Comparison of ENCODE assay signal across 21 cellular contexts in the genomic region with DNA sequence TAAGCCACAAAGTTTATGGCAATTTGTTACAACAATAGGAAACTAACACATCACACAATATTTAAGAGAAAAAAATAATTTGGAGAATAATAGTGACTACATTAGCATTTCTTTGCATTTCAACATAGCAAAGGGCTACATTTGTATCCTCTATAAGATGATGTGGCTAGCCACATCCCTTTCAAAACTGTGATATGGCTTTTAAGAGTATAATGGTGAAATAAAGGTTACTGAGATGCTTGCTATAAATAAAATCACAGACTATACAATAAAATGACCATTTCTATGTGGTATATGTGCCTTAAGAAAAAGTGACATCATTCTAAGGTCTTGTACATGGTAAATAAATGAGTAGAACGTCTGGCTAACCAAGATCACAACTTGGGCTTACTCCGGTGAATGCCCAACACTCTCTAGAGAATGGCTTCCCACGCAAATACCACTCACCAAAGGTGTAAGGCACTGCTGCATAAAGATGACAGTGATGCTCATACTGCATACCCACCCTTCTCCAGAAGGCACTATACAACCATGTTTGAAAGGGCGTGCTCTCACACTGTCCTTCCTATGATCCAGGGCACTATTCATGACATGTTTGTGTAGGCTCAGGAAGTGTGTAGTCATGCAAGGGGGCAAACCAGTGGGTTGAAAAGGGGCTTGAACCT.
DNase-seq lines count a peak whose midpoint lies in the region; ATAC-seq and TF ChIP-seq lines count a peak whose summit lies in the region.
"Had no signal": no experiment of that assay in that cellular context is flagged by ENCODE, and none has a peak within 500 bp of the region (broad histone marks: within the 10 kb centered on the region; RNA-seq: fewer than 3 reads in every experiment).

No MANE protein-coding gene starts in this region.

- peaks cover 0 to 6% (median 3%) of the 10 kb centered on the region in 3 donors for H3K27me3 ChIP-seq in gastrocnemius medialis

- no peak overlapping the region for H3K27ac Mint-ChIP-seq in activated T-cell treated with anti-CD3 and anti-CD28 coated beads, Interleukin-2, amount 50 U/mL, for 72 hours
- H3K27ac Mint-ChIP-seq in activated CD8-positive, alpha-beta T cell treated with anti-CD3 and anti-CD28 coated beads for 36 hours = no peak overlapping the region
- H3K27ac Mint-ChIP-seq in effector memory CD8-positive, alpha-beta T cell = no peak overlapping the region
- H3K27ac Mint-ChIP-seq in stimulated activated naive CD8-positive, alpha-beta T cell treated with anti-CD3 and anti-CD28 coated beads, Interleukin-15, amount 100 ng/mL, for 72 hours = peak overlapping the region; percentile 52 to 62
- H3K27ac Mint-ChIP-seq: H9, HFFc6 had no signal

- no peak for DNase-seq in activated T-cell treated with anti-CD3 and anti-CD28 coated beads, Interleukin-2, amount 50 U/mL, for 72 hours
- DNase-seq in activated T-cell treated with anti-CD3 and anti-CD28 coated beads, Interleukin-2, amount 50 U/mL, for 1 hour = no peak
- DNase-seq in activated CD8-positive, alpha-beta T cell treated with anti-CD3 and anti-CD28 coated beads for 36 hours = peak; percentile 37
- no peak for DNase-seq in effector memory CD8-positive, alpha-beta T cell
- DNase-seq in stimulated activated naive CD8-positive, alpha-beta T cell treated with anti-CD3 and anti-CD28 coated beads, Interleukin-15, amount 100 ng/mL, for 72 hours = no peak
- DNase-seq in medulla oblongata (ENCODE audit: extremely low spot score) (no peak), gastrocnemius medialis (no peak)
- DNase-seq: GM23248, H9, HFFc6, KBM-7, NCI-H1092, NCI-H1436, NCI-H187 treated with DMSO at 0.1 percent for 48 hours, NCI-H69, PC-9, RPMI8226, SHP77 had no signal

- no peak overlapping the region for H3K4me3 ChIP-seq in gastrocnemius medialis
- H3K4me3 ChIP-seq: GM23248, PC-9, SK-N-MC had no signal

- H3K9me3 Mint-ChIP-seq in activated T-cell treated with anti-CD3 and anti-CD28 coated beads, Interleukin-2, amount 50 U/mL, for 72 hours = no peaks in the 10 kb centered on the region
- peaks cover 3% of the 10 kb centered on the region for H3K9me3 Mint-ChIP-seq in activated CD8-positive, alpha-beta T cell treated with anti-CD3 and anti-CD28 coated beads for 36 hours
- H3K9me3 Mint-ChIP-seq in effector memory CD8-positive, alpha-beta T cell = no peaks in the 10 kb centered on the region
- no peaks in the 10 kb centered on the region for H3K9me3 Mint-ChIP-seq in stimulated activated naive CD8-positive, alpha-beta T cell treated with anti-CD3 and anti-CD28 coated beads, Interleukin-15, amount 100 ng/mL, for 72 hours
- H3K9me3 Mint-ChIP-seq: HFFc6 had no signal

- in situ Hi-C loops in gastrocnemius medialis (cut with MboI; ENCODE audit: low sequenced_read_pairs in 4 of 4) = no loop called here

- peaks cover 39% of the 10 kb centered on the region for H3K4me1 Mint-ChIP-seq in activated T-cell treated with anti-CD3 and anti-CD28 coated beads, Interleukin-2, amount 50 U/mL, for 72 hours (ENCODE audit: low read depth)
- H3K4me1 Mint-ChIP-seq in activated CD8-positive, alpha-beta T cell treated with anti-CD3 and anti-CD28 coated beads for 36 hours (ENCODE audit: low read depth) = peaks cover 37% of the 10 kb centered on the region
- peaks cover 0 to 20% of the 10 kb centered on the region in 2 donors for H3K4me1 Mint-ChIP-seq in effector memory CD8-positive, alpha-beta T cell (ENCODE audit: low read depth in 2 of 2)
- peaks cover 44% of the 10 kb centered on the region for H3K4me1 Mint-ChIP-seq in stimulated activated naive CD8-positive, alpha-beta T cell treated with anti-CD3 and anti-CD28 coated beads, Interleukin-15, amount 100 ng/mL, for 72 hours

- peaks cover 0 to 2% of the 10 kb centered on the region in 2 donors for H3K36me3 Mint-ChIP-seq in activated T-cell treated with anti-CD3 and anti-CD28 coated beads, Interleukin-2, amount 50 U/mL, for 72 hours (ENCODE audit: insufficient read depth in 2 of 2)
- peaks cover 2% of the 10 kb centered on the region for H3K36me3 Mint-ChIP-seq in activated CD8-positive, alpha-beta T cell treated with anti-CD3 and anti-CD28 coated beads for 36 hours (ENCODE audit: low read depth)
- peaks cover 4% of the 10 kb centered on the region for H3K36me3 Mint-ChIP-seq in effector memory CD8-positive, alpha-beta T cell (ENCODE audit: insufficient read depth)

- TF ChIP-seq POLR2A in gastrocnemius medialis (IDR thresholded peaks at IDR 0.05) = no peak

- no peaks in the 10 kb centered on the region for H3K36me3 ChIP-seq in gastrocnemius medialis

- peak; percentile 26 to 45 for ATAC-seq in activated T-cell treated with anti-CD3 and anti-CD28 coated beads, Interleukin-2, amount 50 U/mL, for 72 hours (replicated peaks in 1 of 2)
- ATAC-seq in activated CD8-positive, alpha-beta T cell treated with anti-CD3 and anti-CD28 coated beads for 36 hours = peak; percentile 77
- peak; percentile 68 for ATAC-seq in effector memory CD8-positive, alpha-beta T cell (replicated peaks)
- peak; percentile 74 for ATAC-seq in stimulated activated naive CD8-positive, alpha-beta T cell treated with anti-CD3 and anti-CD28 coated beads, Interleukin-15, amount 100 ng/mL, for 72 hours
- ATAC-seq in GM19452 (IDR thresholded peaks at IDR 0.05; ENCODE audit: unreplicated experiment) = no peak
- ATAC-seq in gastrocnemius medialis = no peak

- no peak overlapping the region for H3K27ac ChIP-seq in gastrocnemius medialis
- H3K27ac ChIP-seq: C4-2B, GM23248, PC-9, SK-N-MC had no signal

- H3K9me3 ChIP-seq in gastrocnemius medialis = no peaks in the 10 kb centered on the region

- H3K4me3 Mint-ChIP-seq in activated T-cell treated with anti-CD3 and anti-CD28 coated beads, Interleukin-2, amount 50 U/mL, for 72 hours = no peak overlapping the region
- no peak overlapping the region for H3K4me3 Mint-ChIP-seq in activated CD8-positive, alpha-beta T cell treated with anti-CD3 and anti-CD28 coated beads for 36 hours
- H3K4me3 Mint-ChIP-seq in effector memory CD8-positive, alpha-beta T cell = no peak overlapping the region
- no peak overlapping the region for H3K4me3 Mint-ChIP-seq in stimulated activated naive CD8-positive, alpha-beta T cell treated with anti-CD3 and anti-CD28 coated beads, Interleukin-15, amount 100 ng/mL, for 72 hours
- H3K4me3 Mint-ChIP-seq: H9, HFFc6 had no signal

- intact Hi-C loops in activated CD8-positive, alpha-beta T cell treated with anti-CD3 and anti-CD28 coated beads for 36 hours (cut with micrococcal nuclease) = no loop called here
- intact Hi-C loops in gastrocnemius medialis (cut with DNase I; ENCODE audit: low total_unique reads) = no loop called here

- POLR2A ChIA-PET in activated CD8-positive, alpha-beta T cell treated with anti-CD3 and anti-CD28 coated beads for 36 hours (lab: Charles Lee) = interaction anchor here (1.4 kb wide), 1 partner anchor 16 kb away, joined by 4 read pairs; no protein-coding TSS in a partner anchor

- no peaks in the 10 kb centered on the region for H3K4me1 ChIP-seq in gastrocnemius medialis

- TF ChIP-seq CTCF in activated CD8-positive, alpha-beta T cell treated with anti-CD3 and anti-CD28 coated beads for 36 hours (IDR thresholded peaks at IDR 0.05) = no peak
- TF ChIP-seq CTCF in gastrocnemius medialis (IDR thresholded peaks at IDR 0.05 in 4 of 5, conservative IDR thresholded peaks at IDR 0.05 in 1 of 5) = no peak

- CTCF ChIA-PET in activated CD8-positive, alpha-beta T cell treated with anti-CD3 and anti-CD28 coated beads for 36 hours (lab: Charles Lee) = interaction anchor here (1.0 kb wide), 1 partner anchor 336 kb away, joined by 3 read pairs; no protein-coding TSS in a partner anchor

- no peaks in the 10 kb centered on the region for H3K27me3 Mint-ChIP-seq in activated T-cell treated with anti-CD3 and anti-CD28 coated beads, Interleukin-2, amount 50 U/mL, for 72 hours (ENCODE audit: low read depth)
- H3K27me3 Mint-ChIP-seq in activated CD8-positive, alpha-beta T cell treated with anti-CD3 and anti-CD28 coated beads for 36 hours = no peaks in the 10 kb centered on the region
- no peaks in the 10 kb centered on the region for H3K27me3 Mint-ChIP-seq in effector memory CD8-positive, alpha-beta T cell
- H3K27me3 Mint-ChIP-seq in stimulated activated naive CD8-positive, alpha-beta T cell treated with anti-CD3 and anti-CD28 coated beads, Interleukin-15, amount 100 ng/mL, for 72 hours = no peaks in the 10 kb centered on the region

Comparison
In these comparisons a context has a peak if more than half of its experiments do, and no peak if none do; other contexts are left out.
1. ATAC-seq: peak in activated T-cell treated with anti-CD3 and anti-CD28 coated beads, Interleukin-2, amount 50 U/mL, for 72 hours (2 of 2), activated CD8-positive, alpha-beta T cell treated with anti-CD3 and anti-CD28 coated beads for 36 hours (single experiment), effector memory CD8-positive, alpha-beta T cell (single experiment) and stimulated activated naive CD8-positive, alpha-beta T cell treated with anti-CD3 and anti-CD28 coated beads, Interleukin-15, amount 100 ng/mL, for 72 hours (single experiment); none in GM19452 (single experiment) and gastrocnemius medialis (0 of 2).
2. H3K27ac Mint-ChIP-seq: peak in stimulated activated naive CD8-positive, alpha-beta T cell treated with anti-CD3 and anti-CD28 coated beads, Interleukin-15, amount 100 ng/mL, for 72 hours (2 of 2); none in activated T-cell treated with anti-CD3 and anti-CD28 coated beads, Interleukin-2, amount 50 U/mL, for 72 hours (single experiment), activated CD8-positive, alpha-beta T cell treated with anti-CD3 and anti-CD28 coated beads for 36 hours (single experiment) and effector memory CD8-positive, alpha-beta T cell (0 of 2).